ENCODE assay signal across 23 cellular contexts in genomic region chr1:50857702-50858101, GRCh38.
"Had no signal": no experiment of that assay in that cellular context is flagged by ENCODE, and none has a peak within 500 bp of the region (broad histone marks: within the 10 kb centered on the region; RNA-seq: fewer than 3 reads in every experiment).

No MANE protein-coding gene starts in this region.

- H3K27ac ChIP-seq: colonic mucosa, epithelial cell of prostate, esophagus squamous epithelium, foreskin keratinocyte, gastroesophageal sphincter, heart right ventricle, left lung, lower lobe of right lung had no signal

- H3K4me1 ChIP-seq: foreskin keratinocyte, left lung, lower lobe of right lung had no signal

- H3K27me3 ChIP-seq: colonic mucosa, esophagus squamous epithelium, foreskin keratinocyte, gastroesophageal sphincter, heart right ventricle, left lung had no signal

- H3K4me3 ChIP-seq: colonic mucosa, esophagus squamous epithelium, gastroesophageal sphincter, heart right ventricle, left lung, lower lobe of right lung, mucosa of descending colon had no signal

- ATAC-seq: effector memory CD8-positive, alpha-beta T cell; esophagus mucosa; foreskin keratinocyte; gastroesophageal sphincter; heart right ventricle; left cardiac atrium; left lung; left ventricle myocardium superior; lower lobe of right lung; mucosa of descending colon; naive thymus-derived CD4-positive, alpha-beta T cell; natural killer cell had no signal

- H3K9me3 ChIP-seq: colonic mucosa had no signal

- H3K36me3 ChIP-seq: colonic mucosa, esophagus squamous epithelium, gastroesophageal sphincter, heart right ventricle, left lung, lower lobe of right lung had no signal

- DNase-seq: colonic mucosa; cortex of kidney; effector CD8-positive, alpha-beta T cell; effector memory CD8-positive, alpha-beta T cell; endodermal cell; erythroblast; esophagus squamous epithelium; foreskin keratinocyte; glutamatergic neuron; head of caudate nucleus; heart right ventricle; hippocampal formation; left cardiac atrium; left lung; left ventricle myocardium superior; lower lobe of right lung; mesenchymal stem cell; mucosa of descending colon; naive thymus-derived CD4-positive, alpha-beta T cell; natural killer cell had no signal
